10 cellular contexts compared by ENCODE assay signal in the genomic region with DNA sequence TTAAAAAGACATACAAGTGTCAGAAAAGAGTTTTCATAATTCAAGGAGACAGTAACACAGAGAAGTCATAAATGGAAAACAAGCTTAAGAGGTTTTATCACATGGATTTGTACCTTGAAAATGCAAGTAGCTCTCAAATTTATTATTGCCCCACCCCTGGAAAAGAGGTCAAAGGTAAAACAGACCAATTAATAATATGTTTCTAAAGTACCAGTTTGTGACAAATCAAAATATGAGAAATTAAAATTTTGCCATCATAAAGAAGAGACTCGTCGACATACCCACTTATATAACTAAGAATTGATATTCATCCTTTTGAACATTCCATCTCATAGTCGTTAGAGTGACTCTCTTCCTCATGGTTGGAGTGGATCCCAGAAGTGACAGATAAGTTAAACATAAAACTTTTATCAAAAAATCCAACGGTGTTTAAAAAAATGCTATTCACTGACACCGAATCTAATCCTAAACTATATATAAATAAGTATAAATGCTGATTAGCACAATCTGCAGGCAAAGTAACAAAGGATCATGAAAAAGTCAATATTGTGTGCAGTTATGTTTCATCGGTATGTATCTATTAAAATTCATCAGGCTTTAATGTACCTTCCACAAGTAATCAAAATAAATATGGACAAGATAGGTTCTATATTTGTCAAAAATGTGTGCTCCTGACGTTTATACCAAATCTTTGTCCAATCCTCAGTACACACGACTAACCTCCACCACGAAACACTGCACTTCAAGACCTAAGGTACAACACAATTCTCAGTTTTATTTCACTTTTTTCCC. TPM values are rescaled to one million over a fixed set of nuclear protein-coding genes. Genes with fewer than 3 reads are reported as not detected.
DNase-seq lines count a peak whose midpoint lies in the region; ATAC-seq and TF ChIP-seq lines count a peak whose summit lies in the region.
"Had no signal": no experiment of that assay in that cellular context is flagged by ENCODE, and none has a peak within 500 bp of the region (broad histone marks: within the 10 kb centered on the region; RNA-seq: fewer than 3 reads in every experiment).

No MANE protein-coding gene starts in this region.

- H3K79me2 ChIP-seq in GM23338 (replicated peaks; ENCODE audit: insufficient read depth), result peaks cover 62% of the 10 kb centered on the region

- H3K4me3 Mint-ChIP-seq in GM23338 (peak overlapping the region; percentile 95), glutamatergic neuron (ENCODE audit: unreplicated experiment) (peak overlapping the region; percentile 92)
- H3K4me3 Mint-ChIP-seq in activated T-helper 17 cell treated with anti-CD3 and anti-CD28 coated beads, Interleukin-2, amount 50 U/mL, for 72 hours, result peak overlapping the region; percentile 94

- DNase-seq in GM23338 (ENCODE audit: low spot score), result no peak
- no peak for DNase-seq in glutamatergic neuron
- no peak for DNase-seq in glomerular visceral epithelial cell (ENCODE audit: extremely low spot score)
- DNase-seq in Kasumi-1 (lab: John Stamatoyannopoulos, UW), result no peak
- DNase-seq: amniotic stem cell, SHP77 had no signal

- H3K27me3 ChIP-seq in GM23338 (ENCODE audit: insufficient read depth), result no peaks in the 10 kb centered on the region

- ATAC-seq in GM23338, result no peak
- no peak for ATAC-seq in activated T-helper 17 cell treated with anti-CD3 and anti-CD28 coated beads, Interleukin-2, amount 50 U/mL, for 72 hours (replicated peaks)
- ATAC-seq in HG03139 (IDR thresholded peaks at IDR 0.05; ENCODE audit: unreplicated experiment), result no peak
- no peak for ATAC-seq in GM21367 (IDR thresholded peaks at IDR 0.05; ENCODE audit: unreplicated experiment)

- H3K4me1 ChIP-seq in GM23338 (ENCODE audit: insufficient read depth), result peaks cover 29% of the 10 kb centered on the region

- no peaks in the 10 kb centered on the region for H3K9me2 ChIP-seq in GM23338 (ENCODE audit: insufficient read depth)

- H3K27me3 Mint-ChIP-seq in GM23338 (ENCODE audit: insufficient read depth, low read depth, poor library complexity), result peaks cover 15% of the 10 kb centered on the region
- no peaks in the 10 kb centered on the region for H3K27me3 Mint-ChIP-seq in activated T-helper 17 cell treated with anti-CD3 and anti-CD28 coated beads, Interleukin-2, amount 50 U/mL, for 72 hours
- peaks cover 7% of the 10 kb centered on the region for H3K27me3 Mint-ChIP-seq in glutamatergic neuron (ENCODE audit: unreplicated experiment)

- H3K27ac ChIP-seq in GM23338 (ENCODE audit: low read depth) (no peak overlapping the region), skin epidermis (peak overlapping the region in 14 of 21 experiments; percentile 88 to 99 (median 96))

- peaks cover 43% of the 10 kb centered on the region for H3K4me1 Mint-ChIP-seq in GM23338
- peaks cover 35% of the 10 kb centered on the region for H3K4me1 Mint-ChIP-seq in activated T-helper 17 cell treated with anti-CD3 and anti-CD28 coated beads, Interleukin-2, amount 50 U/mL, for 72 hours
- peaks cover 37% of the 10 kb centered on the region for H3K4me1 Mint-ChIP-seq in glutamatergic neuron (ENCODE audit: low read depth, unreplicated experiment)

- peak overlapping the region; percentile 89 for H3K4me2 ChIP-seq in GM23338

- peaks cover 22% of the 10 kb centered on the region for H4K20me1 ChIP-seq in GM23338 (replicated peaks; ENCODE audit: insufficient read depth)

- H3K27ac Mint-ChIP-seq in GM23338 (no peak overlapping the region), glutamatergic neuron (ENCODE audit: unreplicated experiment) (peak overlapping the region; percentile 96)
- peak overlapping the region; percentile 79 for H3K27ac Mint-ChIP-seq in activated T-helper 17 cell treated with anti-CD3 and anti-CD28 coated beads, Interleukin-2, amount 50 U/mL, for 72 hours

- no peaks in the 10 kb centered on the region for H3K36me3 ChIP-seq in GM23338 (ENCODE audit: insufficient read depth)

- no peak overlapping the region for H2AFZ ChIP-seq in GM23338

- no peaks in the 10 kb centered on the region for H3F3A ChIP-seq in GM23338 (replicated peaks; ENCODE audit: low read depth)

- H3K36me3 Mint-ChIP-seq in GM23338 (ENCODE audit: low read depth), result no peaks in the 10 kb centered on the region; the same call in 2 of the 3 replicates
- peaks cover 19% of the 10 kb centered on the region for H3K36me3 Mint-ChIP-seq in activated T-helper 17 cell treated with anti-CD3 and anti-CD28 coated beads, Interleukin-2, amount 50 U/mL, for 72 hours (ENCODE audit: low read depth)
- H3K36me3 Mint-ChIP-seq in glutamatergic neuron (ENCODE audit: unreplicated experiment), result no peaks in the 10 kb centered on the region

- no peak for TF ChIP-seq CTCF in GM23338 (conservative IDR thresholded peaks at IDR 0.05; ENCODE audit: low read depth in 2 of 2)
- no peak for TF ChIP-seq CTCF in glutamatergic neuron (IDR thresholded peaks at IDR 0.05; ENCODE audit: partially characterized antibody, unreplicated experiment)

- no peaks in the 10 kb centered on the region for H3K9me3 Mint-ChIP-seq in GM23338
- H3K9me3 Mint-ChIP-seq in activated T-helper 17 cell treated with anti-CD3 and anti-CD28 coated beads, Interleukin-2, amount 50 U/mL, for 72 hours, result no peaks in the 10 kb centered on the region
- peaks cover 13% of the 10 kb centered on the region for H3K9me3 Mint-ChIP-seq in glutamatergic neuron (ENCODE audit: unreplicated experiment)

- H3K4me3 ChIP-seq in GM23338, result peak overlapping the region; percentile 76
- H3K4me3 ChIP-seq in skin epidermis, result peak overlapping the region in 5 of 7 experiments; percentile 60 to 92 (median 77)

TF ChIP-seq in GM23338, 12 proteins besides CTCF, POLR2A, EP300 and RAD21:
- TF ChIP-seq EZH2phosphoT487 (IDR thresholded peaks at IDR 0.05; ENCODE audit: unreplicated experiment), result no peak
- TF ChIP-seq POLR2AphosphoS5 (IDR thresholded peaks at IDR 0.05; ENCODE audit: low read depth), result no peak
- TF ChIP-seq STAT1 (IDR thresholded peaks at IDR 0.05; ENCODE audit: unreplicated experiment), result no peak
- TF ChIP-seq, protein P1, sequence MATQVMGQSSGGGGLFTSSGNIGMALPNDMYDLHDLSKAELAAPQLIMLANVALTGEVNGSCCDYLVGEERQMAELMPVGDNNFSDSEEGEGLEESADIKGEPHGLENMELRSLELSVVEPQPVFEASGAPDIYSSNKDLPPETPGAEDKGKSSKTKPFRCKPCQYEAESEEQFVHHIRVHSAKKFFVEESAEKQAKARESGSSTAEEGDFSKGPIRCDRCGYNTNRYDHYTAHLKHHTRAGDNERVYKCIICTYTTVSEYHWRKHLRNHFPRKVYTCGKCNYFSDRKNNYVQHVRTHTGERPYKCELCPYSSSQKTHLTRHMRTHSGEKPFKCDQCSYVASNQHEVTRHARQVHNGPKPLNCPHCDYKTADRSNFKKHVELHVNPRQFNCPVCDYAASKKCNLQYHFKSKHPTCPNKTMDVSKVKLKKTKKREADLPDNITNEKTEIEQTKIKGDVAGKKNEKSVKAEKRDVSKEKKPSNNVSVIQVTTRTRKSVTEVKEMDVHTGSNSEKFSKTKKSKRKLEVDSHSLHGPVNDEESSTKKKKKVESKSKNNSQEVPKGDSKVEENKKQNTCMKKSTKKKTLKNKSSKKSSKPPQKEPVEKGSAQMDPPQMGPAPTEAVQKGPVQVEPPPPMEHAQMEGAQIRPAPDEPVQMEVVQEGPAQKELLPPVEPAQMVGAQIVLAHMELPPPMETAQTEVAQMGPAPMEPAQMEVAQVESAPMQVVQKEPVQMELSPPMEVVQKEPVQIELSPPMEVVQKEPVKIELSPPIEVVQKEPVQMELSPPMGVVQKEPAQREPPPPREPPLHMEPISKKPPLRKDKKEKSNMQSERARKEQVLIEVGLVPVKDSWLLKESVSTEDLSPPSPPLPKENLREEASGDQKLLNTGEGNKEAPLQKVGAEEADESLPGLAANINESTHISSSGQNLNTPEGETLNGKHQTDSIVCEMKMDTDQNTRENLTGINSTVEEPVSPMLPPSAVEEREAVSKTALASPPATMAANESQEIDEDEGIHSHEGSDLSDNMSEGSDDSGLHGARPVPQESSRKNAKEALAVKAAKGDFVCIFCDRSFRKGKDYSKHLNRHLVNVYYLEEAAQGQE (IDR thresholded peaks at IDR 0.05; ENCODE audit: unreplicated experiment), result no peak
- TF ChIP-seq EZH2 (IDR thresholded peaks at IDR 0.05; ENCODE audit: low read depth, unreplicated experiment), result no peak
- no peak for TF ChIP-seq JUNB (IDR thresholded peaks at IDR 0.05; ENCODE audit: unreplicated experiment)
- no peak for TF ChIP-seq ZNF331 (CRISPR knock-in tag; IDR thresholded peaks at IDR 0.05; ENCODE audit: low read depth)
- TF ChIP-seq CREB1 (CRISPR knock-in tag; IDR thresholded peaks at IDR 0.05; ENCODE audit: low read depth), result no peak
TF ChIP-seq in GM23338: peak in this region for 0.

RNA-seq across cellular contexts. Expression of gene CORO1C, which starts 2.3 kb away (rescaled TPM):
- total RNA-seq in GM23338 (2014; rRNA removed; shearing (Covaris generic)), result 78.2 and 89.5 TPM in 2 replicates
- 53.3 and 59.2 TPM in 2 replicates for polyA plus RNA-seq in GM23338 (2016; fragmentation: Nextera tagmentation; extraction: Ambion mirVana)
- 100 to 1,000 TPM in 1 of 2 donors, 10 to 100 TPM in 1; 81.9 to 101 TPM for total RNA-seq in activated T-helper 17 cell treated with anti-CD3 and anti-CD28 coated beads, Interleukin-2, amount 50 U/mL, for 72 hours
- 285 TPM for total RNA-seq in glutamatergic neuron (ENCODE audit: unreplicated experiment)
